Comparison of ENCODE assay signal across 38 cellular contexts in the genomic region with DNA sequence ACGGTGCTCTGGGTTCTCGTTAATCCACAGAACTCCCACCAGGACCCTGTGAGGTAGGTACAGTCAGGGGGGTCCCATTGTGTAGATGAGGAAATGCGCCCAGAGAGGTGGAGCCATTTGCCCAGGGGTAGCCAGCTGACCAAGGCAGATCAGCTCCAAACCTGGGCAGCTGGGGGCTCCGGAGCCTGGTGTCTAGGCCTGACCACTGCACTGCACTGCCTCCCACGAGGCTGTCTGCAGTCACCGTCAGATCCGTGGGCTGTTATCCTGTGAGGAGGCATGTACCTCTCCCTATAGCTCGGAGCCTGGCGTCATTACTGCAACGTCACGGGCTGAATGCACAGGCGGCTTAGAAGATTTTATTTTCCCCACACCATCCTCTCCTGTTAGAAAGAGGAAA.
"Had no signal": no experiment of that assay in that cellular context is flagged by ENCODE, and none has a peak within 500 bp of the region (broad histone marks: within the 10 kb centered on the region; RNA-seq: fewer than 3 reads in every experiment).

No MANE protein-coding gene starts in this region.

- H3K4me1 ChIP-seq: adrenal gland, body of pancreas, breast epithelium, Peyer's patch had no signal

- H3K4me3 ChIP-seq: adrenal gland, body of pancreas, breast epithelium, MG63, Peyer's patch had no signal

- H3K27me3 ChIP-seq: adrenal gland, body of pancreas, breast epithelium, MG63, Peyer's patch had no signal

- H3K9me3 ChIP-seq: adrenal gland, MG63 had no signal

- H3K4me1 Mint-ChIP-seq: activated B cell treated with CpG ODN at 0.5 μM for 24 hours had no signal

- H3K27me3 Mint-ChIP-seq: activated B cell treated with CpG ODN at 0.5 μM for 24 hours had no signal

- FAIRE-seq: astrocyte had no signal

- H3K36me3 Mint-ChIP-seq: activated CD4-positive, alpha-beta memory T cell treated with anti-CD3 and anti-CD28 coated beads for 36 hours had no signal

- DNase-seq: activated B cell treated with CpG ODN at 0.5 μM for 24 hours; activated CD4-positive, alpha-beta memory T cell treated with anti-CD3 and anti-CD28 coated beads for 36 hours; activated CD4-positive, alpha-beta T cell treated with anti-CD3 and anti-CD28 coated beads for 4 hours; activated CD4-positive, alpha-beta T cell treated with anti-CD3 and anti-CD28 coated beads, Interleukin-2, amount 50 U/mL, for 1 hour; activated CD4-positive, CD25-positive, alpha-beta regulatory T cell treated with anti-CD3 and anti-CD28 coated beads, Interleukin-2, amount 50 U/mL, for 72 hours; activated CD8-positive, alpha-beta memory T cell treated with anti-CD3 and anti-CD28 coated beads, Interleukin-2, amount 50 U/mL, for 4 hours; activated gamma-delta T cell treated with Interleukin-2 at 50 U/mL for 16 hours; activated naive CD4-positive, alpha-beta T cell treated with anti-CD3 and anti-CD28 coated beads for 36 hours; activated T-cell treated with anti-CD3 and anti-CD28 coated beads for 4 hours; activated T-cell treated with anti-CD3 and anti-CD28 coated beads, Interleukin-2, amount 50 U/mL, for 4 hours; adrenal gland; body of pancreas; Kasumi-1; KG1; MG63; NCI-H1048; NCI-H1105 treated with DMSO at 0.1 percent for 48 hours; NCI-H1436; NCI-H1694; NCI-H1930; NCI-H2107; NCI-H2171; NCI-H2227 treated with DMSO at 0.1 percent for 48 hours; NCI-H446; NCI-H524 treated with DMSO at 0.1 percent for 48 hours; PC-3; Peyer's patch; SW 1271; T-helper 1 cell; T-helper 2 cell; T-helper 9 cell had no signal

- H3K4me3 Mint-ChIP-seq: activated B cell treated with CpG ODN at 0.5 μM for 24 hours; activated CD4-positive, alpha-beta memory T cell treated with anti-CD3 and anti-CD28 coated beads for 36 hours; activated naive CD4-positive, alpha-beta T cell treated with anti-CD3 and anti-CD28 coated beads for 36 hours; activated T-cell treated with anti-CD3 and anti-CD28 coated beads, Interleukin-2, amount 50 U/mL, for 4 hours; activated T-helper 1 cell treated with anti-CD3 and anti-CD28 coated beads, Interleukin-12 subunit alpha, Interleukin-12 subunit beta, Interleukin-2, Interleukin-4 antibody, amounts not matched to agents 30 ng/mL and 10 ng/mL and 1 ng/mL, durations not matched to agents 14 hours and 24 hours and 36 hours had no signal

- H3K27ac Mint-ChIP-seq: activated B cell treated with CpG ODN at 0.5 μM for 24 hours; activated CD4-positive, alpha-beta memory T cell treated with anti-CD3 and anti-CD28 coated beads for 36 hours; activated naive CD4-positive, alpha-beta T cell treated with anti-CD3 and anti-CD28 coated beads for 36 hours; activated naive CD4-positive, alpha-beta T cell treated with anti-CD3 and anti-CD28 coated beads, Interleukin-2, amount 50 U/mL, for 72 hours; activated T-helper 1 cell treated with anti-CD3 and anti-CD28 coated beads, Interleukin-12 subunit alpha, Interleukin-12 subunit beta, Interleukin-2, Interleukin-4 antibody, amounts not matched to agents 30 ng/mL and 10 ng/mL and 1 ng/mL, durations not matched to agents 14 hours and 24 hours and 36 hours had no signal

- H3K36me3 ChIP-seq: adrenal gland, breast epithelium, MG63, Peyer's patch had no signal

- H3K27ac ChIP-seq: adrenal gland, body of pancreas, breast epithelium, Peyer's patch, RWPE1, VCaP had no signal

- ATAC-seq: activated naive CD4-positive, alpha-beta T cell treated with anti-CD3 and anti-CD28 coated beads, Interleukin-2, amount 50 U/mL, for 72 hours; activated T-cell treated with anti-CD3 and anti-CD28 coated beads, Interleukin-2, amount 50 U/mL, for 4 hours; body of pancreas; PC-3; Right ventricle myocardium inferior had no signal
